ENCODE assay signal across 8 cellular contexts in genomic region chrX:115679460-115679859, GRCh38.
DNase-seq lines count a peak whose midpoint lies in the region; ATAC-seq and TF ChIP-seq lines count a peak whose summit lies in the region.

No MANE protein-coding gene starts in this region.

- no peaks in the 10 kb centered on the region for H3K36me3 ChIP-seq in testis (ENCODE audit: low read depth, missing control alignments)

- intact Hi-C loops in testis (cut with DNase I; ENCODE audit: low total_unique reads): no loop called here

- WGBS in testis, 2 donors: 7 to 8% methylated on average over 7 of the region's 7 CpGs

- TF ChIP-seq POLR2A in testis (IDR thresholded peaks at IDR 0.05): no peak

- H3K4me3 ChIP-seq in testis: no peak overlapping the region

- H3K9me3 ChIP-seq in testis: no peaks in the 10 kb centered on the region

- no peaks in the 10 kb centered on the region for H3K4me1 ChIP-seq in testis

- no peak overlapping the region for H3K27ac ChIP-seq in testis

- no peaks in the 10 kb centered on the region for H3K27me3 ChIP-seq in testis

- TF ChIP-seq CTCF in testis (IDR thresholded peaks at IDR 0.05): peak in 1 of 3 experiments; percentile 28

- peak; percentile 23 for DNase-seq in COLO829 (ENCODE audit: low spot score)
- DNase-seq in iris pigment epithelial cell (ENCODE audit: low read depth): peak; percentile 31
- DNase-seq in GDM1 (lab: John Stamatoyannopoulos, UW): no peak
- DNase-seq in testis: no peak
- no peak for DNase-seq in C1 segment of cervical spinal cord (lab: John Stamatoyannopoulos, UW)

- ATAC-seq in SK-N-SH treated with all-trans-retinoic acid at 6 μM for 48 hours: peak; percentile 75
- ATAC-seq in HG03342 (IDR thresholded peaks at IDR 0.05; ENCODE audit: unreplicated experiment): no peak

- TF ChIP-seq EP300 in Ishikawa (IDR thresholded peaks at IDR 0.05; ENCODE audit: borderline replicate concordance): no peak

- TF ChIP-seq RAD21 in Ishikawa (IDR thresholded peaks at IDR 0.05; ENCODE audit: low read depth): peak; percentile 41

TF ChIP-seq in Ishikawa, 13 proteins besides CTCF, POLR2A, EP300 and RAD21:
- no peak for TF ChIP-seq YY1 (IDR thresholded peaks at IDR 0.05; ENCODE audit: low read depth)
- no peak for TF ChIP-seq EGR1 (IDR thresholded peaks at IDR 0.05)
- TF ChIP-seq NFIC (IDR thresholded peaks at IDR 0.05): no peak
- TF ChIP-seq MAX (IDR thresholded peaks at IDR 0.05): no peak
- TF ChIP-seq CEBPB (IDR thresholded peaks at IDR 0.05): no peak
- no peak for TF ChIP-seq TCF12 (IDR thresholded peaks at IDR 0.05; ENCODE audit: low read depth)
TF ChIP-seq in Ishikawa: peak in this region for 0.

TF ChIP-seq in SK-N-SH treated with all-trans-retinoic acid at 6 μM for 48 hours, 23 proteins besides CTCF, POLR2A, EP300 and RAD21:
- TF ChIP-seq ZNF70 (CRISPR knock-in tag; IDR thresholded peaks at IDR 0.05): no peak

Comparison
In these comparisons a context has a peak if more than half of its experiments do, and no peak if none do; other contexts are left out.
1. DNase-seq: peak in COLO829 (single experiment) and iris pigment epithelial cell (single experiment); none in GDM1 (single experiment), testis (single experiment) and C1 segment of cervical spinal cord (0 of 14).